ENCODE assay signal across 9 cellular contexts in genomic region chr17:19978803-19979202, GRCh38. TPM values are rescaled to one million over a fixed set of nuclear protein-coding genes. Genes with fewer than 3 reads are reported as not detected.
DNase-seq lines count a peak whose midpoint lies in the region; ATAC-seq, FAIRE-seq and TF ChIP-seq lines count a peak whose summit lies in the region.
"Had no signal": no experiment of that assay in that cellular context is flagged by ENCODE, and none has a peak within 500 bp of the region (broad histone marks: within the 10 kb centered on the region; RNA-seq: fewer than 3 reads in every experiment).

No MANE protein-coding gene starts in this region.

- no peaks in the 10 kb centered on the region for H3K27me3 Mint-ChIP-seq in CD8-positive, alpha-beta T cell (ENCODE audit: low read depth)
- H3K27me3 Mint-ChIP-seq in astrocyte (ENCODE audit: low read depth, unreplicated experiment) (no peaks in the 10 kb centered on the region), nephron (ENCODE audit: low read depth) (no peaks in the 10 kb centered on the region)

- no peak for TF ChIP-seq CTCF in CD8-positive, alpha-beta T cell (IDR thresholded peaks at IDR 0.05)
- TF ChIP-seq CTCF in Loucy (conservative IDR thresholded peaks at IDR 0.05; ENCODE audit: low read length) (no peak), astrocyte (IDR thresholded peaks at IDR 0.05; ENCODE audit: insufficient read depth, low read depth, low read length) (no peak), nephron (IDR thresholded peaks at IDR 0.05; ENCODE audit: unreplicated experiment in 3 of 3) (no peak)

- peak overlapping the region; percentile 95 for H3K27ac Mint-ChIP-seq in CD8-positive, alpha-beta T cell
- H3K27ac Mint-ChIP-seq in astrocyte (ENCODE audit: unreplicated experiment) (peak overlapping the region; percentile 26), nephron (peak overlapping the region; percentile 98 to 99 (median 99))

- H3K4me1 ChIP-seq in CD8-positive, alpha-beta T cell (ENCODE audit: insufficient read depth, low read length), result peaks cover 29% of the 10 kb centered on the region
- H3K4me1 ChIP-seq in Loucy (ENCODE audit: insufficient read depth, low read length, poor library complexity, severe bottlenecking), result peaks cover 33% of the 10 kb centered on the region
- peaks cover 10% of the 10 kb centered on the region for H3K4me1 ChIP-seq in astrocyte (ENCODE audit: insufficient read depth, low read length)

- H3K9me2 ChIP-seq in Loucy (replicated peaks; ENCODE audit: low read depth, low read length), result no peaks in the 10 kb centered on the region

- intact Hi-C loops in CD8-positive, alpha-beta T cell (cut with DNase I, micrococcal nuclease), result loop anchor here (1.0 to 10.0 kb wide), 8 partner anchors 14 to 1063 kb away; partner anchors contain the start of genes B9D1 (in 1 of the 2), MAPK7 (in 1 of the 2), SPECC1 (in 1 of the 2) and ULK2 (in 1 of the 2)

- no peaks in the 10 kb centered on the region for H3K9me3 Mint-ChIP-seq in CD8-positive, alpha-beta T cell
- H3K9me3 Mint-ChIP-seq in astrocyte (ENCODE audit: unreplicated experiment) (peaks cover 4% of the 10 kb centered on the region), nephron (no peaks in the 10 kb centered on the region)

- H3K4me3 Mint-ChIP-seq in CD8-positive, alpha-beta T cell, result peak overlapping the region; percentile 94
- H3K4me3 Mint-ChIP-seq in astrocyte (ENCODE audit: unreplicated experiment) (peak overlapping the region; percentile 85), nephron (peak overlapping the region; percentile 97 to 99 (median 98))

- peaks cover 42% of the 10 kb centered on the region for H3K4me1 Mint-ChIP-seq in CD8-positive, alpha-beta T cell (ENCODE audit: low read depth)
- H3K4me1 Mint-ChIP-seq in astrocyte (ENCODE audit: low read depth, unreplicated experiment) (peaks cover 3% of the 10 kb centered on the region), nephron (peaks cover 26% of the 10 kb centered on the region)

- no peaks in the 10 kb centered on the region for H3F3A ChIP-seq in Loucy (ENCODE audit: low read depth)

- peaks cover 14% of the 10 kb centered on the region for H4K20me1 ChIP-seq in Loucy (ENCODE audit: insufficient read depth, low read length, poor library complexity, severe bottlenecking)
- peaks cover 19% of the 10 kb centered on the region for H4K20me1 ChIP-seq in astrocyte (ENCODE audit: insufficient read depth, low read length)

- DNase-seq in CD8-positive, alpha-beta T cell, result no peak
- DNase-seq in astrocyte (ENCODE audit: low read depth) (no peak), HTR-8/SVneo (ENCODE audit: insufficient read length, low spot score) (no peak), occipital lobe (lab: John Stamatoyannopoulos, UW) (no peak)
- DNase-seq: NCI-H1417 treated with DMSO at 0.1 percent for 48 hours had no signal

- H2AFZ ChIP-seq in Loucy (ENCODE audit: low read length), result no peak overlapping the region
- H2AFZ ChIP-seq in astrocyte (ENCODE audit: low read depth, low read length), result no peak overlapping the region

- CTCF ChIA-PET in CD8-positive, alpha-beta T cell (lab: Charles Lee), result interaction anchor here (3.3 kb wide), 1 partner anchor 31 kb away, joined by 16 read pairs; the partner anchor contains the start of gene SPECC1

- peaks cover 22% of the 10 kb centered on the region for H3K36me3 Mint-ChIP-seq in CD8-positive, alpha-beta T cell
- H3K36me3 Mint-ChIP-seq in astrocyte (ENCODE audit: low read depth, unreplicated experiment) (peaks cover 2% of the 10 kb centered on the region), nephron (ENCODE audit: low read depth) (peaks cover 17% of the 10 kb centered on the region)

- no peaks in the 10 kb centered on the region for H3K36me3 ChIP-seq in CD8-positive, alpha-beta T cell (ENCODE audit: insufficient read depth, low read length)
- H3K36me3 ChIP-seq in Loucy (ENCODE audit: insufficient read depth, low read length) (no peaks in the 10 kb centered on the region), astrocyte (ENCODE audit: insufficient read depth, low read length) (peaks cover 6% of the 10 kb centered on the region)

- peak overlapping the region; percentile 86 for H3K4me2 ChIP-seq in Loucy (ENCODE audit: low read depth, low read length, poor library complexity, severe bottlenecking)
- H3K4me2 ChIP-seq in astrocyte (ENCODE audit: low read length), result no peak overlapping the region

- H3K9ac ChIP-seq in Loucy (ENCODE audit: low read depth, low read length, poor library complexity, severe bottlenecking) (peak overlapping the region; percentile 96), astrocyte (ENCODE audit: low read length) (no peak overlapping the region)

- no peaks in the 10 kb centered on the region for H3K27me3 ChIP-seq in CD8-positive, alpha-beta T cell (ENCODE audit: insufficient read depth, low read length)
- no peaks in the 10 kb centered on the region for H3K27me3 ChIP-seq in Loucy (ENCODE audit: insufficient read depth, low read length, poor library complexity, severe bottlenecking)
- no peaks in the 10 kb centered on the region for H3K27me3 ChIP-seq in astrocyte (ENCODE audit: insufficient read depth, low read length)

- H3K79me2 ChIP-seq in Loucy (ENCODE audit: insufficient read depth, low read length) (peaks cover 50% of the 10 kb centered on the region), astrocyte (ENCODE audit: insufficient read depth, low read length) (peaks cover 45% of the 10 kb centered on the region)

- no peak overlapping the region for H3K27ac ChIP-seq in CD8-positive, alpha-beta T cell (ENCODE audit: low read depth, low read length)
- H3K27ac ChIP-seq in astrocyte (ENCODE audit: low read depth, low read length), result no peak overlapping the region

- POLR2A ChIA-PET in CD8-positive, alpha-beta T cell (lab: Charles Lee), result interaction anchor here (1.6 to 1.9 kb wide), 3 partner anchors 31 to 330 kb away, joined by 7 to 9 read pairs (median 9); partner anchors contain the start of genes ALDH3A2 and ULK2

- H3K4me3 ChIP-seq in CD8-positive, alpha-beta T cell (ENCODE audit: low read depth, low read length), result peak overlapping the region; percentile 67
- H3K4me3 ChIP-seq in Loucy (ENCODE audit: low read length, poor library complexity, severe bottlenecking) (peak overlapping the region; percentile 89), astrocyte (ENCODE audit: insufficient read depth, low read depth, low read length) (no peak overlapping the region)

- FAIRE-seq in astrocyte (lab: Jason Lieb, UNC), result no peak
- FAIRE-seq in HTR-8/SVneo (lab: Jason Lieb, UNC), result no peak

- no peaks in the 10 kb centered on the region for H3K9me3 ChIP-seq in CD8-positive, alpha-beta T cell (ENCODE audit: low read length)
- H3K9me3 ChIP-seq in Loucy (ENCODE audit: insufficient read depth, low read depth, low read length), result no peaks in the 10 kb centered on the region
- no peaks in the 10 kb centered on the region for H3K9me3 ChIP-seq in astrocyte (ENCODE audit: insufficient read depth, low read depth, low read length)

- ATAC-seq in CD8-positive, alpha-beta T cell, result no peak
- ATAC-seq in GM21528 (IDR thresholded peaks at IDR 0.05; ENCODE audit: low FRiP score, unreplicated experiment), result no peak
- no peak for ATAC-seq in HG02642 (IDR thresholded peaks at IDR 0.05; ENCODE audit: poor library complexity, unreplicated experiment)

RNA-seq across cellular contexts. Expression of gene AKAP10, which starts 1.2 kb away (rescaled TPM):
- total RNA-seq in CD8-positive, alpha-beta T cell, result 10 to 100 TPM; 21.5 to 29.6 TPM
- 27.8 and 28.9 TPM in 2 replicates for total RNA-seq in astrocyte
- total RNA-seq in occipital lobe, result 43.4 TPM

RNA-seq across cellular contexts. Expression of gene SPECC1, which starts 30.4 kb away (rescaled TPM):
- 1 to 10 TPM; 6.9 to 8.8 TPM for total RNA-seq in CD8-positive, alpha-beta T cell
- total RNA-seq in astrocyte (83.0 and 83.5 TPM in 2 replicates), occipital lobe (49.1 TPM)

Comparison
In these comparisons a context has a peak if more than half of its experiments do, and no peak if none do; other contexts are left out.
1. H3K27ac Mint-ChIP-seq: peak in every context shown above with its lines; median percentile 99 in nephron; 95 in CD8-positive, alpha-beta T cell; 26 in astrocyte.